In the genomic region with DNA sequence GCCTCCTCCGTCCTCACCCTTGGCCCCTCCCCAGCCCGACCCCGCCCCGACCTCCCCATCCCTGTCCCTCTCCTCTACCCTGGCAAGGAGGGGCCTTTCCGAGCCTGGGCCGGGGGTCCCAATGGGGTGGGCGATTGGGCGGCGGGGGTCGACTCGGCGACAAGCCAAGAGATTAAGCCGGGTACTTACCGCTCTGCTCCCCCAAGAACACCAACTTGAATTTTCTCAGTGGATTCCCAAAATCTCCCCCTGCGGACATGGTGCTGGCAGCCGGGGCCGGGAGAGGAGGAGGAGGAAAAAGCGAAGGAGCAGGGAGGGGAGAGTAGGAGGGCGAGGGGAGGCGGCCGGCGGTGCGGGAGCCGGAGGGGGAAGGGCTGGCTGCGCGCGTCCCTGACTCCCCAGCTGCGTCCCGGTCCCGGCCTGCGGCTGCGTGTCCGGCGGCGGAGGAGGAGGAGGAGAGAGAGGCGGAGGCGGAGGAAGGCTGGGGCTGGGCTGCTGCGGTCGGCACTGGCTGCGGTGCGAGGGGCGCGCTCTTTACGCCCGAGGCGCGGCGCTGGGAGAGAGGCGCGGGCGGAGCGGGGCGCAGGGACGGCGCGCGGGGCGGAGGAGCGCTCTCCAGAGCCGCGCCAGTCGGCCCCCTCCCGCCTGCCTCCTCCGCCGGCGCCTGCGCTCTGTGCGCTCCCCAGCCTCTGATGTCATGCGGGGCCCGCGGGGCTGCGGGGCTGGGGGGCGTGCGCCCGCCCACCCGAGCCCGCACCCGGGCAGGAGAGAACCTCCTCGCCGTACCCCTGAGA, we compare ENCODE assay signal across 8 cellular contexts. TPM values are rescaled to one million over a fixed set of nuclear protein-coding genes. Genes with fewer than 3 reads are reported as not detected.
DNase-seq lines count a peak whose midpoint lies in the region; ATAC-seq and TF ChIP-seq lines count a peak whose summit lies in the region.

A gene (minus strand): TSS at position 675 of the 794 bp plus-strand sequence. CDS start 416 bp downstream, at position 259.

- ATAC-seq in memory B cell (ENCODE audit: low read depth) (no peak), thoracic aorta (ENCODE audit: insufficient number of reproducible peaks, low FRiP score, low read depth) (no peak)

- peak within 1 kb of the TSS; percentile 51 for H3K4me3 ChIP-seq in HL-60 (replicated peaks; ENCODE audit: insufficient read depth, low read length)
- H3K4me3 ChIP-seq in epithelial cell of esophagus (ENCODE audit: low read length) = peak within 1 kb of the TSS; percentile 34
- peak within 1 kb of the TSS; percentile 91 for H3K4me3 ChIP-seq in thoracic aorta

- H3K36me3 Mint-ChIP-seq in memory B cell = no peaks in the 10 kb centered on the region

- no peaks in the 10 kb centered on the region for H3K9me3 ChIP-seq in thoracic aorta

- peak within 1 kb of the TSS; percentile 66 for H3K4me3 Mint-ChIP-seq in memory B cell

- peaks cover 0 to 7% of the 10 kb centered on the region in 2 donors for H3K4me1 ChIP-seq in thoracic aorta (ENCODE audit: control insufficient read depth in 1 of 2, low read depth in 2 of 2)

- TF ChIP-seq CTCF in HL-60 (IDR thresholded peaks at IDR 0.05; ENCODE audit: insufficient read depth, low read length) (no peak), epithelial cell of esophagus (IDR thresholded peaks at IDR 0.05; ENCODE audit: insufficient read depth, low read depth, low read length, missing control alignments) (no peak), thoracic aorta (IDR thresholded peaks at IDR 0.05) (no peak)

- H3K27ac ChIP-seq in HL-60 (replicated peaks) (no peak within 1 kb of the TSS), thoracic aorta (no peak within 1 kb of the TSS)

- peaks cover 3% of the 10 kb centered on the region for H3K4me1 Mint-ChIP-seq in memory B cell

- H3K27me3 Mint-ChIP-seq in memory B cell = peaks cover 24% of the 10 kb centered on the region

- no peaks in the 10 kb centered on the region for H3K36me3 ChIP-seq in thoracic aorta

- DNase-seq in DMS79 treated with DMSO at 0.1 percent for 48 hours (lab: John Stamatoyannopoulos, UW) (peak; percentile 35), HL-60 (ENCODE audit: low read depth in 1 of 2, low spot score in 1 of 2) (peak; percentile 20 to 29), SW480 (ENCODE audit: low spot score) (peak; percentile 31), epithelial cell of esophagus (ENCODE audit: low read depth) (peak; percentile 39), memory B cell (ENCODE audit: low spot score in 2 of 2) (no peak), thoracic aorta (ENCODE audit: low spot score) (no peak), NCI-H510A treated with DMSO at 0.1 percent for 48 hours (lab: John Stamatoyannopoulos, UW) (no peak), activated gamma-delta T cell (lab: John Stamatoyannopoulos, UW) (no peak)

- H3K27me3 ChIP-seq in HL-60 (ENCODE audit: insufficient read depth, poor library complexity, severe bottlenecking) = peaks cover 6% of the 10 kb centered on the region
- H3K27me3 ChIP-seq in thoracic aorta (replicated peaks; ENCODE audit: insufficient read depth) = no peaks in the 10 kb centered on the region

- no peaks in the 10 kb centered on the region for H3K9me3 Mint-ChIP-seq in memory B cell

- no peak within 1 kb of the TSS for H3K27ac Mint-ChIP-seq in memory B cell

RNA-seq across cellular contexts. Expression of the gene that starts here (rescaled TPM):
- total RNA-seq in thoracic aorta = 1 to 10 TPM in 1 of 2 donors, under 1 TPM in 1; 0.27 to 4.0 TPM

Comparison
In these comparisons a context has a peak if more than half of its experiments do, and no peak if none do; other contexts are left out.
1. DNase-seq: peak in DMS79 treated with DMSO at 0.1 percent for 48 hours (single experiment), HL-60 (2 of 2), SW480 (single experiment) and epithelial cell of esophagus (single experiment); none in memory B cell (0 of 2), thoracic aorta (single experiment), NCI-H510A treated with DMSO at 0.1 percent for 48 hours (single experiment) and activated gamma-delta T cell (single experiment).
2. H3K4me3 ChIP-seq: peak in every context shown above with its lines; median percentile 91 in thoracic aorta; 51 in HL-60; 34 in epithelial cell of esophagus.